In the genomic region with DNA sequence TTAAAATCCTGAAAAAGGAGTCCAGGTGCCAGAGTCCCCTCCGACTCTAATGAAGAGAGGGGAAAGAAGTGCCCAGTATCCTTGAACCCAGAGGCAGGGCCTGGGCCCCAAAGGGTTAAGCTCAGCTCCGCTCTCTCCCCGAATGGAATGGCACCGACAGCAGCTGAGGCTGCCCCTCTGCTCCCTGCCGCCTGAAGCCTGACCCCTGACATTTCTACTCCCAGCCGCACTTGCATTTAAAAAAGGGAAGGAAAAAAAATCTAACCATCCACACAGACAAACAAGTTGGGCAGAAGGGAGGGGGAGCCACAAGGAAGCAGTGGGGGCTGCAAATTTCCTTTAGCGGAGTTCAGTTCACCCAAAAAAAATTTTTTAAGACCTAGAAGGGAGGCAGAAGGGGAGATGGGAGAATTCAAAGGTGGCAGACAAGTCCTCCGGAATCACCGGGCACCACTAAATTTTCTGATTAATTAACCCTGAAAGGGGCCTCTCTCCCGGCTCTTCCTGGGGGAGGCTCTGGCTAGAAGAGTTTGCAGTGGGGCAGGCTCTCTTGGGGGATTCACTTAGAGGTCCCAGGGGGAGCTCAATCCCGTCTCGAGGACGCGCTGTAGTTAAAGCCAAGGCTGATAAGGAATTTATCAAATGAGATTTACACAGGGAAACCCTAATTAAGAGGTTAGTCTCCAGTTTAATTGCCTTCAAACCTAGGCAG, we compare ENCODE assay signal across 15 cellular contexts. TPM values are rescaled to one million over a fixed set of nuclear protein-coding genes. Genes with fewer than 3 reads are reported as not detected.
A peak's percentile ranks its signal among the peaks of the same experiment; 100 is the strongest.
DNase-seq lines count a peak whose midpoint lies in the region; ATAC-seq and TF ChIP-seq lines count a peak whose summit lies in the region.
"Had no signal": no experiment of that assay in that cellular context is flagged by ENCODE, and none has a peak within 500 bp of the region (broad histone marks: within the 10 kb centered on the region; RNA-seq: fewer than 3 reads in every experiment).

No MANE protein-coding gene starts in this region.

- H3K9me3 Mint-ChIP-seq in endothelial cell (ENCODE audit: unreplicated experiment) (no peaks in the 10 kb centered on the region), neural crest cell (no peaks in the 10 kb centered on the region)
- H3K9me3 Mint-ChIP-seq: activated naive CD8-positive, alpha-beta T cell treated with anti-CD3 and anti-CD28 coated beads, Interleukin-2, amount 50 U/mL, for 24 hours had no signal

- no peaks in the 10 kb centered on the region for H3K27me3 ChIP-seq in heart left ventricle
- H3K27me3 ChIP-seq in vagina, result no peaks in the 10 kb centered on the region
- H3K27me3 ChIP-seq: right lobe of liver had no signal

- TF ChIP-seq CTCF in heart left ventricle (IDR thresholded peaks at IDR 0.05), result no peak
- no peak for TF ChIP-seq CTCF in endothelial cell (IDR thresholded peaks at IDR 0.05; ENCODE audit: unreplicated experiment)
- no peak for TF ChIP-seq CTCF in neural crest cell (conservative IDR thresholded peaks at IDR 0.05)
- TF ChIP-seq CTCF in vagina (IDR thresholded peaks at IDR 0.05), result no peak

- no peak for DNase-seq in heart left ventricle
- DNase-seq in left cardiac atrium, result no peak
- DNase-seq in endothelial cell (ENCODE audit: low spot score), result no peak
- DNase-seq in neural crest cell (ENCODE audit: low read depth, low spot score), result peak; percentile 50
- no peak for DNase-seq in vagina (ENCODE audit: extremely low spot score in 2 of 2)
- no peak for DNase-seq in KG1 (lab: John Stamatoyannopoulos, UW)
- no peak for DNase-seq in activated CD8-positive, alpha-beta memory T cell treated with anti-CD3 and anti-CD28 coated beads, Interleukin-2, amount 50 U/mL, for 4 hours
- DNase-seq: ACHN; activated naive CD8-positive, alpha-beta T cell treated with anti-CD3 and anti-CD28 coated beads, Interleukin-2, amount 50 U/mL, for 24 hours; DMS 273 treated with DMSO at 0.1 percent for 48 hours; MV-4-11; right lobe of liver; SHP77; WERI-Rb-1 had no signal

- 39 to 49% (median 42%) methylated on average over 14 of the region's 14 CpGs for WGBS in heart left ventricle, 4 donors

- H3K27me3 Mint-ChIP-seq in endothelial cell (ENCODE audit: unreplicated experiment), result no peaks in the 10 kb centered on the region
- no peaks in the 10 kb centered on the region for H3K27me3 Mint-ChIP-seq in neural crest cell (ENCODE audit: low read depth)

- H3K4me1 ChIP-seq in heart left ventricle (peaks cover 0 to 55% (median 32%) of the 10 kb centered on the region in 12 donors), vagina (peaks cover 32% of the 10 kb centered on the region)
- H3K4me1 ChIP-seq: right lobe of liver had no signal

- peak overlapping the region in 9 of 12 donors; percentile 7 to 69 (median 56) for H3K27ac ChIP-seq in heart left ventricle
- H3K27ac ChIP-seq in vagina, result peak overlapping the region; percentile 76
- H3K27ac ChIP-seq: right lobe of liver had no signal

- H3K36me3 ChIP-seq in heart left ventricle (peaks cover 0 to 3% (median 0%) of the 10 kb centered on the region in 9 donors), vagina (no peaks in the 10 kb centered on the region)
- H3K36me3 ChIP-seq: right lobe of liver, WERI-Rb-1 had no signal

- H3K4me3 ChIP-seq in heart left ventricle (peak overlapping the region in 5 of 12 donors; percentile 4 to 37 (median 25)), vagina (peak overlapping the region; percentile 13 to 14)
- H3K4me3 ChIP-seq: right lobe of liver had no signal

- H3K4me1 Mint-ChIP-seq in endothelial cell (ENCODE audit: unreplicated experiment) (peaks cover 40% of the 10 kb centered on the region), neural crest cell (peaks cover 68% of the 10 kb centered on the region)
- H3K4me1 Mint-ChIP-seq: activated naive CD8-positive, alpha-beta T cell treated with anti-CD3 and anti-CD28 coated beads, Interleukin-2, amount 50 U/mL, for 24 hours had no signal

- no peaks in the 10 kb centered on the region for H3K36me3 Mint-ChIP-seq in endothelial cell (ENCODE audit: low read depth, unreplicated experiment)
- H3K36me3 Mint-ChIP-seq in neural crest cell (ENCODE audit: low read depth), result peaks cover 4% of the 10 kb centered on the region

- H3K9me3 ChIP-seq in heart left ventricle (peaks cover 0 to 6% (median 0%) of the 10 kb centered on the region in 12 donors), vagina (no peaks in the 10 kb centered on the region)
- H3K9me3 ChIP-seq: right lobe of liver had no signal

- H3K27ac Mint-ChIP-seq in endothelial cell (ENCODE audit: unreplicated experiment), result no peak overlapping the region
- H3K27ac Mint-ChIP-seq in neural crest cell (ENCODE audit: unreplicated experiment), result peak overlapping the region; percentile 32
- H3K27ac Mint-ChIP-seq: activated naive CD8-positive, alpha-beta T cell treated with anti-CD3 and anti-CD28 coated beads, Interleukin-2, amount 50 U/mL, for 24 hours had no signal

- TF ChIP-seq POLR2A in heart left ventricle (IDR thresholded peaks at IDR 0.05) (no peak), vagina (IDR thresholded peaks at IDR 0.05) (no peak)

- H3K4me3 Mint-ChIP-seq in endothelial cell (ENCODE audit: unreplicated experiment) (peak overlapping the region; percentile 64), neural crest cell (peak overlapping the region; percentile 79)
- H3K4me3 Mint-ChIP-seq: activated naive CD8-positive, alpha-beta T cell treated with anti-CD3 and anti-CD28 coated beads, Interleukin-2, amount 50 U/mL, for 24 hours had no signal

- ATAC-seq in heart left ventricle, result no peak
- no peak for ATAC-seq in left cardiac atrium
- ATAC-seq in HG03378 (IDR thresholded peaks at IDR 0.05; ENCODE audit: unreplicated experiment), result no peak
- ATAC-seq: activated naive CD8-positive, alpha-beta T cell treated with anti-CD3 and anti-CD28 coated beads, Interleukin-2, amount 50 U/mL, for 24 hours; right lobe of liver had no signal

- intact Hi-C loops in heart left ventricle (cut with DNase I), result loop anchor here in 1 of 10 donors (5.0 kb wide), 1 partner anchor 49 kb away; no protein-coding TSS in a partner anchor
- intact Hi-C loops in left cardiac atrium (cut with DNase I), result no loop called here
- intact Hi-C loops in vagina (cut with DNase I), result no loop called here

RNA-seq across cellular contexts. Expression of gene MN1, which starts 25.7 kb away (rescaled TPM):
- total RNA-seq in heart left ventricle (10 to 100 TPM in 1 of 9 donors, 1 to 10 TPM in 8; 4.2 to 10.3 (median 5.5) TPM), left cardiac atrium (10 to 100 TPM; 12.8 to 13.1 TPM), endothelial cell (ENCODE audit: unreplicated experiment) (9.9 TPM), neural crest cell (19.0 TPM in 2 replicates), vagina (6.1 TPM)
- polyA plus RNA-seq in heart left ventricle, result 1 to 10 TPM; 1.7 to 3.9 TPM
